14 cellular contexts compared by ENCODE assay signal in genomic region chr12:67752226-67752732, GRCh38.
DNase-seq lines count a peak whose midpoint lies in the region; TF ChIP-seq lines count a peak whose summit lies in the region.
"Had no signal": no experiment of that assay in that cellular context is flagged by ENCODE, and none has a peak within 500 bp of the region (broad histone marks: within the 10 kb centered on the region; RNA-seq: fewer than 3 reads in every experiment).

No MANE protein-coding gene starts in this region.

- peak; percentile 46 for DNase-seq in ACHN
- peak; percentile 65 for DNase-seq in HFFc6
- DNase-seq in RKO (ENCODE audit: low spot score), result peak; percentile 64
- no peak for DNase-seq in hepatocyte (ENCODE audit: low spot score)
- no peak for DNase-seq in DMS53 (lab: John Stamatoyannopoulos, UW)
- no peak for DNase-seq in caudate nucleus (lab: John Stamatoyannopoulos, UW)
- no peak for DNase-seq in DMS79 treated with DMSO at 0.1 percent for 48 hours (lab: John Stamatoyannopoulos, UW)
- no peak for DNase-seq in activated naive CD8-positive, alpha-beta T cell treated with anti-CD3 and anti-CD28 coated beads for 36 hours
- DNase-seq: DMS153, GF-D8, NCI-H1105 treated with DMSO at 0.1 percent for 48 hours, NCI-H1930, NCI-H510A treated with DMSO at 0.1 percent for 48 hours, SIG-M5 had no signal

- no peaks in the 10 kb centered on the region for H3K36me3 Mint-ChIP-seq in HFFc6 (ENCODE audit: low read depth)
- H3K36me3 Mint-ChIP-seq in activated naive CD8-positive, alpha-beta T cell treated with anti-CD3 and anti-CD28 coated beads for 36 hours, result no peaks in the 10 kb centered on the region

- 91% methylated on average over 4 of the region's 4 CpGs for WGBS in hepatocyte (ENCODE audit: low lambda C conversion rate, missing lambda C conversion rate)

- H3K27ac ChIP-seq in hepatocyte (peak overlapping the region; percentile 18), caudate nucleus (ENCODE audit: low read depth, low read length) (no peak overlapping the region)

- no peaks in the 10 kb centered on the region for H4K20me1 ChIP-seq in hepatocyte (ENCODE audit: insufficient read depth, poor library complexity, severe bottlenecking)

- no peak overlapping the region for H3K4me3 Mint-ChIP-seq in HFFc6
- H3K4me3 Mint-ChIP-seq in activated naive CD8-positive, alpha-beta T cell treated with anti-CD3 and anti-CD28 coated beads for 36 hours, result no peak overlapping the region

- no peaks in the 10 kb centered on the region for H3K79me2 ChIP-seq in hepatocyte

- TF ChIP-seq CTCF in HFFc6 (IDR thresholded peaks at IDR 0.05) (no peak), hepatocyte (IDR thresholded peaks at IDR 0.05; ENCODE audit: poor library complexity) (no peak)

- H3K27ac Mint-ChIP-seq in HFFc6, result no peak overlapping the region
- no peak overlapping the region for H3K27ac Mint-ChIP-seq in activated naive CD8-positive, alpha-beta T cell treated with anti-CD3 and anti-CD28 coated beads for 36 hours

- H3K9me3 Mint-ChIP-seq in HFFc6, result no peaks in the 10 kb centered on the region
- no peaks in the 10 kb centered on the region for H3K9me3 Mint-ChIP-seq in activated naive CD8-positive, alpha-beta T cell treated with anti-CD3 and anti-CD28 coated beads for 36 hours

- peaks cover 55% of the 10 kb centered on the region for H3K4me1 Mint-ChIP-seq in HFFc6 (ENCODE audit: low read depth)
- H3K4me1 Mint-ChIP-seq in activated naive CD8-positive, alpha-beta T cell treated with anti-CD3 and anti-CD28 coated beads for 36 hours, result peaks cover 14% of the 10 kb centered on the region

- in situ Hi-C loops in ACHN (cut with HindIII; ENCODE audit: low pct_ligation_motif_present, low pct_unique_long_range_greater_than_20kb, low sequenced_read_pairs), result no loop called here

- no peaks in the 10 kb centered on the region for H3K27me3 Mint-ChIP-seq in HFFc6 (ENCODE audit: insufficient read depth)
- no peaks in the 10 kb centered on the region for H3K27me3 Mint-ChIP-seq in activated naive CD8-positive, alpha-beta T cell treated with anti-CD3 and anti-CD28 coated beads for 36 hours

- no peaks in the 10 kb centered on the region for H3K27me3 ChIP-seq in hepatocyte

- no peak overlapping the region for H3K4me3 ChIP-seq in hepatocyte

- no peaks in the 10 kb centered on the region for H3K36me3 ChIP-seq in hepatocyte (replicated peaks; ENCODE audit: insufficient read depth, low read depth)

- H2AFZ ChIP-seq in hepatocyte, result no peak overlapping the region

- no peaks in the 10 kb centered on the region for H3K9me2 ChIP-seq in hepatocyte (replicated peaks; ENCODE audit: insufficient read depth)

- H3K4me2 ChIP-seq in hepatocyte, result no peak overlapping the region

- H3K9me3 ChIP-seq in hepatocyte (ENCODE audit: low read depth), result no peaks in the 10 kb centered on the region

- H3K4me1 ChIP-seq in hepatocyte (ENCODE audit: insufficient read depth), result peaks cover 23% of the 10 kb centered on the region

Comparison
In these comparisons a context has a peak if more than half of its experiments do, and no peak if none do; other contexts are left out.
1. DNase-seq: peak in ACHN (single experiment), HFFc6 (single experiment) and RKO (single experiment); none in hepatocyte (single experiment), DMS53 (single experiment), caudate nucleus (0 of 61), DMS79 treated with DMSO at 0.1 percent for 48 hours (single experiment) and activated naive CD8-positive, alpha-beta T cell treated with anti-CD3 and anti-CD28 coated beads for 36 hours (single experiment).